ENCODE assay signal across 11 cellular contexts in genomic region chr1:176517484-176517883, GRCh38. TPM values are rescaled to one million over a fixed set of nuclear protein-coding genes. Genes with fewer than 3 reads are reported as not detected.
DNase-seq lines count a peak whose midpoint lies in the region; ATAC-seq and TF ChIP-seq lines count a peak whose summit lies in the region.
"Had no signal": no experiment of that assay in that cellular context is flagged by ENCODE, and none has a peak within 500 bp of the region (broad histone marks: within the 10 kb centered on the region; RNA-seq: fewer than 3 reads in every experiment).

No MANE protein-coding gene starts in this region.

- H3K9me3 Mint-ChIP-seq in activated naive CD4-positive, alpha-beta T cell treated with anti-CD3 and anti-CD28 coated beads, Interleukin-2, amount 50 U/mL, for 72 hours: peaks cover 11 to 12% of the 10 kb centered on the region in 2 donors

- 79% methylated on average over 4 of the region's 4 CpGs for WGBS in smooth muscle cell (ENCODE audit: low lambda C conversion rate)

- TF ChIP-seq CTCF in smooth muscle cell (IDR thresholded peaks at IDR 0.05; ENCODE audit: borderline replicate concordance, insufficient read depth, poor library complexity, severe bottlenecking): no peak

- H3K9ac ChIP-seq in SK-N-MC (ENCODE audit: insufficient read length) (no peak overlapping the region), smooth muscle cell (ENCODE audit: low read depth) (peak overlapping the region; percentile 55)
- H3K9ac ChIP-seq: BLaER1 treated with 17β-estradiol and CSF1 and Interleukin-3, amounts not matched to agents 10 nM and 100 nM had no signal

- H3K4me2 ChIP-seq in smooth muscle cell: no peak overlapping the region
- H3K4me2 ChIP-seq: BLaER1 treated with 17β-estradiol and CSF1 and Interleukin-3, amounts not matched to agents 10 nM and 100 nM had no signal

- no peak overlapping the region for H2AFZ ChIP-seq in smooth muscle cell (ENCODE audit: low read depth)

- H3K36me3 ChIP-seq in SK-N-MC (ENCODE audit: insufficient read depth, low read length) (no peaks in the 10 kb centered on the region), smooth muscle cell (ENCODE audit: low read depth) (no peaks in the 10 kb centered on the region)
- H3K36me3 ChIP-seq: BLaER1 treated with 17β-estradiol and CSF1 and Interleukin-3, amounts not matched to agents 10 nM and 100 nM had no signal

- no peak overlapping the region for H3K27ac Mint-ChIP-seq in activated naive CD4-positive, alpha-beta T cell treated with anti-CD3 and anti-CD28 coated beads, Interleukin-2, amount 50 U/mL, for 72 hours
- H3K27ac Mint-ChIP-seq: naive B cell had no signal

- H3K79me2 ChIP-seq in smooth muscle cell (ENCODE audit: low read depth): no peaks in the 10 kb centered on the region

- peak; percentile 70 to 87 for ATAC-seq in activated naive CD4-positive, alpha-beta T cell treated with anti-CD3 and anti-CD28 coated beads, Interleukin-2, amount 50 U/mL, for 72 hours
- ATAC-seq in HG03103 (IDR thresholded peaks at IDR 0.05; ENCODE audit: low read depth, unreplicated experiment): peak; percentile 82
- no peak for ATAC-seq in GM19324 (IDR thresholded peaks at IDR 0.05; ENCODE audit: low FRiP score, unreplicated experiment)

- no peaks in the 10 kb centered on the region for H3K27me3 ChIP-seq in smooth muscle cell (ENCODE audit: low read depth)
- H3K27me3 ChIP-seq: BLaER1 treated with 17β-estradiol and CSF1 and Interleukin-3, amounts not matched to agents 10 nM and 100 nM had no signal

- peaks cover 0 to 9% of the 10 kb centered on the region in 2 donors for H3K36me3 Mint-ChIP-seq in activated naive CD4-positive, alpha-beta T cell treated with anti-CD3 and anti-CD28 coated beads, Interleukin-2, amount 50 U/mL, for 72 hours
- H3K36me3 Mint-ChIP-seq: naive B cell had no signal

- H4K20me1 ChIP-seq in smooth muscle cell (ENCODE audit: low read depth): no peaks in the 10 kb centered on the region
- H4K20me1 ChIP-seq: BLaER1 treated with 17β-estradiol and CSF1 and Interleukin-3, amounts not matched to agents 10 nM and 100 nM had no signal

- H3K9me3 ChIP-seq in SK-N-MC (ENCODE audit: low read depth, low read length) (no peaks in the 10 kb centered on the region), smooth muscle cell (replicated peaks; ENCODE audit: low read depth) (no peaks in the 10 kb centered on the region)
- H3K9me3 ChIP-seq: BLaER1 treated with 17β-estradiol and CSF1 and Interleukin-3, amounts not matched to agents 10 nM and 100 nM had no signal

- no peak overlapping the region for H3K4me3 ChIP-seq in SK-N-MC
- H3K4me3 ChIP-seq in smooth muscle cell: no peak overlapping the region
- H3K4me3 ChIP-seq: BLaER1 treated with 17β-estradiol and CSF1 and Interleukin-3, amounts not matched to agents 10 nM and 100 nM had no signal

- no peak for DNase-seq in activated naive CD4-positive, alpha-beta T cell treated with anti-CD3 and anti-CD28 coated beads, Interleukin-2, amount 50 U/mL, for 72 hours (ENCODE audit: low spot score in 2 of 2)
- no peak for DNase-seq in activated naive CD4-positive, alpha-beta T cell (lab: John Stamatoyannopoulos, UW)
- DNase-seq in SK-N-MC (ENCODE audit: low read depth, low spot score) (peak; percentile 3), smooth muscle cell (lab: John Stamatoyannopoulos, UW; ENCODE audit: unreplicated experiment) (no peak), NCI-H2171 treated with DMSO at 0.1 percent for 48 hours (lab: John Stamatoyannopoulos, UW) (no peak)
- DNase-seq in central memory CD4-positive, alpha-beta T cell: no peak
- DNase-seq: naive B cell, NCI-H2029 treated with DMSO at 0.1 percent for 48 hours had no signal

- H3K27ac ChIP-seq in SK-N-MC (no peak overlapping the region), smooth muscle cell (ENCODE audit: low read depth) (peak overlapping the region; percentile 83)
- H3K27ac ChIP-seq: BLaER1 treated with 17β-estradiol and CSF1 and Interleukin-3, amounts not matched to agents 10 nM and 100 nM had no signal

- no peaks in the 10 kb centered on the region for H3F3A ChIP-seq in smooth muscle cell (ENCODE audit: low read depth)

- H3K4me1 ChIP-seq in smooth muscle cell (ENCODE audit: low read depth): no peaks in the 10 kb centered on the region
- H3K4me1 ChIP-seq: BLaER1 treated with 17β-estradiol and CSF1 and Interleukin-3, amounts not matched to agents 10 nM and 100 nM had no signal

RNA-seq across cellular contexts. Expression of gene PAPPA2, which starts 54.5 kb away (rescaled TPM):
- 1 to 10 TPM; 1.3 to 2.1 TPM for total RNA-seq in activated naive CD4-positive, alpha-beta T cell treated with anti-CD3 and anti-CD28 coated beads, Interleukin-2, amount 50 U/mL, for 72 hours
- 0.27 and 0.90 TPM in 2 replicates for total RNA-seq in smooth muscle cell
- polyA plus RNA-seq in smooth muscle cell: 0.03 and 0.26 TPM in 2 replicates
